In the genomic region with DNA sequence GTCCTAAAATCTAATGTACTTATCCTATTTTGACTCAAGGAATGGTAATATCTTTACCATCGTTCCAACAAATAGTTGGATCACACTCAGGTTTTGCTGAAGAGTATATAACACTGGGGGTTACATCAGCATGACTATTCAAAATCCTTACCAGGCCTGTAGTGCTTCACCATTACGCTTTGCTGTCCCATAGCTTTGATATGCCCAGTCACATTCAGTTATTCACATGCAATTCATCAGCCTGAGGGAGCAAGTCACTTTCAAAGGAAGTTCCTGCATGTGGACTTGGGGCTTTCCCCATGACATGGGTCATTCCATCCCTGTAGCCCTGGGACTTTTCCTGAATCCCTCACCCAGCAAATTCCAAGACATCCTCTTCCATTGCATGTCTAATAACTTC, we compare ENCODE assay signal across 17 cellular contexts. TPM values are rescaled to one million over a fixed set of nuclear protein-coding genes. Genes with fewer than 3 reads are reported as not detected.
DNase-seq lines count a peak whose midpoint lies in the region; ATAC-seq and TF ChIP-seq lines count a peak whose summit lies in the region.
"Had no signal": no experiment of that assay in that cellular context is flagged by ENCODE, and none has a peak within 500 bp of the region (broad histone marks: within the 10 kb centered on the region; RNA-seq: fewer than 3 reads in every experiment).

No MANE protein-coding gene starts in this region.

- CTCF ChIA-PET in IMR-90 (lab: Yijun Ruan, JAX) = interaction anchor here (1.6 kb wide), 1 partner anchor 17 kb away, joined by 3 read pairs; no protein-coding TSS in a partner anchor
- CTCF ChIA-PET in CD4-positive, alpha-beta T cell (lab: Charles Lee) = no interaction called here

- no peaks in the 10 kb centered on the region for H3K4me1 Mint-ChIP-seq in CD4-positive, alpha-beta T cell (ENCODE audit: low read depth)
- no peaks in the 10 kb centered on the region for H3K4me1 Mint-ChIP-seq in T-helper 2 cell treated with Interferon-gamma antibody and Interleukin-4, amounts not matched to agents 5 μg/mL and 100 μg/mL, for 36 hours (ENCODE audit: low read depth)

- no peak overlapping the region for H3K23ac ChIP-seq in IMR-90 (ENCODE audit: low read depth, low read length)
- no peak overlapping the region for H3K23ac ChIP-seq in mesenchymal stem cell (ENCODE audit: low read length in 2 of 2)

- H3K27ac ChIP-seq in IMR-90 (ENCODE audit: insufficient read depth, low read length) (peak overlapping the region; percentile 35; the same call in 1 of the 2 replicates), mesenchymal stem cell (ENCODE audit: low read length, poor library complexity, severe bottlenecking) (no peak overlapping the region)
- no peak overlapping the region for H3K27ac ChIP-seq in CD4-positive, alpha-beta T cell (ENCODE audit: low read depth, low read length)
- H3K27ac ChIP-seq: C4-2B had no signal

- TF ChIP-seq CTCF in IMR-90 (conservative IDR thresholded peaks at IDR 0.05; ENCODE audit: low read depth, low read length) = no peak
- no peak for TF ChIP-seq CTCF in CD4-positive, alpha-beta T cell (IDR thresholded peaks at IDR 0.05)

- in situ Hi-C loops in IMR-90 (cut with MboI; ENCODE audit: low sequenced_read_pairs) = no loop called here

- H3K27ac Mint-ChIP-seq in CD4-positive, alpha-beta T cell = no peak overlapping the region
- H3K27ac Mint-ChIP-seq in T-helper 2 cell treated with Interferon-gamma antibody and Interleukin-4, amounts not matched to agents 5 μg/mL and 100 μg/mL, for 36 hours = no peak overlapping the region

- H2BK120ac ChIP-seq in IMR-90 (ENCODE audit: low read depth, low read length) (no peak overlapping the region), mesenchymal stem cell (ENCODE audit: low read depth, low read length) (no peak overlapping the region)

- no peak overlapping the region for H3K4me3 ChIP-seq in IMR-90 (ENCODE audit: insufficient read depth, low read depth, low read length)
- no peak overlapping the region for H3K4me3 ChIP-seq in mesenchymal stem cell (ENCODE audit: insufficient read depth in 1 of 2, low read depth in 1 of 2, low read length in 2 of 2)

- no peaks in the 10 kb centered on the region for H3K36me3 Mint-ChIP-seq in CD4-positive, alpha-beta T cell (ENCODE audit: low read depth)
- no peaks in the 10 kb centered on the region for H3K36me3 Mint-ChIP-seq in T-helper 2 cell treated with Interferon-gamma antibody and Interleukin-4, amounts not matched to agents 5 μg/mL and 100 μg/mL, for 36 hours (ENCODE audit: low read depth)

- H4K8ac ChIP-seq in IMR-90 (ENCODE audit: low read depth in 2 of 2, low read length in 2 of 2) (no peak overlapping the region), mesenchymal stem cell (ENCODE audit: low read length) (no peak overlapping the region)

- no peak for TF ChIP-seq POLR2A in IMR-90 (IDR thresholded peaks at IDR 0.05; ENCODE audit: low read depth, low read length)

- no peak overlapping the region; the same call in 1 of the 2 replicates for H4K91ac ChIP-seq in IMR-90 (ENCODE audit: insufficient read depth, low read depth, low read length)
- no peak overlapping the region for H4K91ac ChIP-seq in mesenchymal stem cell (ENCODE audit: low read length)

- H3K9me3 ChIP-seq in IMR-90 (ENCODE audit: control insufficient read depth, insufficient read depth, low read length) (peaks cover 3% of the 10 kb centered on the region; the same call in 1 of the 2 replicates), mesenchymal stem cell (ENCODE audit: control insufficient read depth, low read length) (no peaks in the 10 kb centered on the region)
- no peaks in the 10 kb centered on the region for H3K9me3 ChIP-seq in CD4-positive, alpha-beta T cell (ENCODE audit: control insufficient read depth, low read length)

- H4K20me1 ChIP-seq in IMR-90 (ENCODE audit: insufficient read depth, low read length) = no peaks in the 10 kb centered on the region

- peaks cover 11% of the 10 kb centered on the region; the same call in 1 of the 2 replicates for H3K4me1 ChIP-seq in IMR-90 (ENCODE audit: control insufficient read depth, insufficient read depth, low read length)
- no peaks in the 10 kb centered on the region for H3K4me1 ChIP-seq in mesenchymal stem cell (ENCODE audit: control insufficient read depth, insufficient read depth, low read depth, low read length)
- H3K4me1 ChIP-seq: Caco-2 had no signal

- H3K36me3 ChIP-seq in IMR-90 (ENCODE audit: control insufficient read depth, insufficient read depth, low read length) (no peaks in the 10 kb centered on the region), mesenchymal stem cell (ENCODE audit: control insufficient read depth in 1 of 2, insufficient read depth in 2 of 2, low read depth in 1 of 2, low read length in 2 of 2) (no peaks in the 10 kb centered on the region)

- H2AK5ac ChIP-seq in IMR-90 (ENCODE audit: low read depth, low read length) (no peak overlapping the region), mesenchymal stem cell (ENCODE audit: low read length, severe bottlenecking) (no peak overlapping the region)

- H3K27me3 Mint-ChIP-seq in CD4-positive, alpha-beta T cell = no peaks in the 10 kb centered on the region
- H3K27me3 Mint-ChIP-seq in T-helper 2 cell treated with Interferon-gamma antibody and Interleukin-4, amounts not matched to agents 5 μg/mL and 100 μg/mL, for 36 hours (ENCODE audit: low read depth) = peaks cover 2% of the 10 kb centered on the region

- H2BK12ac ChIP-seq in mesenchymal stem cell (ENCODE audit: low read length in 2 of 2) = no peak overlapping the region

- no peak overlapping the region for H2BK5ac ChIP-seq in IMR-90 (ENCODE audit: low read depth, low read length, poor library complexity, severe bottlenecking)
- H2BK5ac ChIP-seq in mesenchymal stem cell (ENCODE audit: low read depth, low read length, poor library complexity, severe bottlenecking) = no peak overlapping the region

- no peak overlapping the region for H3K14ac ChIP-seq in IMR-90 (replicated peaks; ENCODE audit: low read depth, low read length)
- H3K14ac ChIP-seq in mesenchymal stem cell (ENCODE audit: low read length in 2 of 2) = no peak overlapping the region

- H3K27me3 ChIP-seq in IMR-90 (ENCODE audit: control insufficient read depth, insufficient read depth, low read length) = no peaks in the 10 kb centered on the region
- no peaks in the 10 kb centered on the region for H3K27me3 ChIP-seq in mesenchymal stem cell (ENCODE audit: control insufficient read depth in 1 of 2, insufficient read depth in 1 of 2, low read length in 2 of 2)
- no peaks in the 10 kb centered on the region for H3K27me3 ChIP-seq in CD4-positive, alpha-beta T cell (ENCODE audit: control insufficient read depth, insufficient read depth, low read length)

- H3K4ac ChIP-seq in IMR-90 (ENCODE audit: low read depth, low read length) (no peak overlapping the region; the same call in 1 of the 2 replicates), mesenchymal stem cell (ENCODE audit: low read depth in 1 of 2, low read length in 2 of 2) (no peak overlapping the region)

- H2BK20ac ChIP-seq in IMR-90 (ENCODE audit: low read depth, low read length) = no peak overlapping the region

- H4K5ac ChIP-seq in IMR-90 (ENCODE audit: low read depth, low read length) = peak overlapping the region; percentile 64; the same call in 1 of the 2 replicates

- H3K79me1 ChIP-seq in IMR-90 (ENCODE audit: low read depth in 1 of 2, low read length in 2 of 2) (no peaks in the 10 kb centered on the region), mesenchymal stem cell (replicated peaks; ENCODE audit: low read length, poor library complexity, severe bottlenecking) (no peaks in the 10 kb centered on the region)

- DNase-seq in Daoy (ENCODE audit: low read depth) (peak; percentile 37), IMR-90 (no peak), mesenchymal stem cell (no peak), NCI-H2171 (lab: John Stamatoyannopoulos, UW) (no peak)
- no peak for DNase-seq in stimulated activated CD4-positive, alpha-beta T cell treated with anti-CD3 and anti-CD28 coated beads, Interleukin-12 subunit alpha, Interleukin-12 subunit beta, amount 100 ng/mL, for 4 hours
- no peak for DNase-seq in CD4-positive, alpha-beta T cell
- DNase-seq in T-helper 2 cell treated with Interferon-gamma antibody and Interleukin-4, amounts not matched to agents 5 μg/mL and 100 μg/mL, for 36 hours (ENCODE audit: low spot score) = no peak
- DNase-seq: Caco-2, DMS53, KG1, NCI-H1092 treated with DMSO at 0.1 percent for 48 hours, NCI-H1694, NCI-H82, SHP77 had no signal

- H3K18ac ChIP-seq in IMR-90 (ENCODE audit: low read depth, low read length) = peak overlapping the region; percentile 52; the same call in 1 of the 2 replicates
- no peak overlapping the region for H3K18ac ChIP-seq in mesenchymal stem cell (ENCODE audit: low read depth in 1 of 2, low read length in 2 of 2)

- no peak overlapping the region for H3K56ac ChIP-seq in IMR-90 (ENCODE audit: extremely low read depth, insufficient read depth, low read length)

- H3K9ac ChIP-seq in IMR-90 (ENCODE audit: low read depth, low read length) = no peak overlapping the region
- H3K9ac ChIP-seq in mesenchymal stem cell (ENCODE audit: low read length) = peak overlapping the region; percentile 87

- no peak overlapping the region for H2AK9ac ChIP-seq in IMR-90 (replicated peaks; ENCODE audit: low read depth, low read length, poor library complexity)

- no peak overlapping the region for H3K4me3 Mint-ChIP-seq in CD4-positive, alpha-beta T cell
- no peak overlapping the region for H3K4me3 Mint-ChIP-seq in T-helper 2 cell treated with Interferon-gamma antibody and Interleukin-4, amounts not matched to agents 5 μg/mL and 100 μg/mL, for 36 hours

- H3K4me2 ChIP-seq in IMR-90 (ENCODE audit: low read depth, low read length) (no peak overlapping the region), mesenchymal stem cell (ENCODE audit: low read length, poor library complexity, severe bottlenecking) (no peak overlapping the region)

- H2BK15ac ChIP-seq in IMR-90 (ENCODE audit: low read depth, low read length) (no peak overlapping the region), mesenchymal stem cell (ENCODE audit: low read depth, poor library complexity, severe bottlenecking) (no peak overlapping the region)

- POLR2A ChIA-PET in IMR-90 (lab: Charles Lee; ENCODE audit: unreplicated experiment) = no interaction called here
- POLR2A ChIA-PET in CD4-positive, alpha-beta T cell (lab: Charles Lee) = no interaction called here

- ATAC-seq in IMR-90 (ENCODE audit: low read depth) (no peak), esophagus mucosa (peak; percentile 15)
- ATAC-seq in CD4-positive, alpha-beta T cell (ENCODE audit: poor library complexity) = no peak
- ATAC-seq: Panc1 had no signal

- no peaks in the 10 kb centered on the region for H3K9me3 Mint-ChIP-seq in CD4-positive, alpha-beta T cell
- H3K9me3 Mint-ChIP-seq in T-helper 2 cell treated with Interferon-gamma antibody and Interleukin-4, amounts not matched to agents 5 μg/mL and 100 μg/mL, for 36 hours = no peaks in the 10 kb centered on the region

- WGBS in IMR-90 (ENCODE audit: extremely low coverage in 2 of 2, insufficient read length in 1 of 2), 2 experiments = no CpG with 5 or more reads among the region's 2 CpGs
- WGBS in mesenchymal stem cell = 85% methylated on average over 2 of the region's 2 CpGs

- no TSS peak for BruUV-seq in IMR-90 (replicated peaks; lab: Mats Ljungman, UMichigan)

- TF ChIP-seq RAD21 in IMR-90 (IDR thresholded peaks at IDR 0.05; ENCODE audit: low read length) = no peak

- H3K9me1 ChIP-seq in IMR-90 (ENCODE audit: insufficient read depth, low read length) = no peaks in the 10 kb centered on the region; the same call in 1 of the 2 replicates

- dilution Hi-C loops in IMR-90 (cut with HindIII; ENCODE audit: low sequenced_read_pairs, unreplicated experiment) = no loop called here

- H2AFZ ChIP-seq in IMR-90 (replicated peaks; ENCODE audit: low read length, poor library complexity) (no peak overlapping the region), mesenchymal stem cell (ENCODE audit: low read depth, low read length) (no peak overlapping the region)

- intact Hi-C loops in IMR-90 (cut with micrococcal nuclease) = no loop called here
- intact Hi-C loops in CD4-positive, alpha-beta T cell (cut with DNase I, micrococcal nuclease) = no loop called here

RNA-seq across cellular contexts. Expression of a gene that starts 39.6 kb away (rescaled TPM):
- total RNA-seq in Daoy (2014; rRNA removed; shearing (Covaris generic)) = 0.86 and 1.4 TPM in 2 replicates
- total RNA-seq in IMR-90 (2012; rRNA removed) (0.18 and 0.28 TPM in 2 replicates), esophagus mucosa (1.6 TPM)
- 0.21 TPM in 1 of 2 replicates, not detected in the other for polyA plus RNA-seq in IMR-90 (2012; rRNA removed)
- 0.02 TPM in 1 of 2 replicates, not detected in the other for polyA plus RNA-seq in IMR-90 (2012; cell fraction: cytosol; rRNA removed)
- 0.13 TPM in 1 of 2 replicates, not detected in the other for polyA plus RNA-seq in IMR-90 (2012; cell fraction: nucleus; rRNA removed; ENCODE audit: low replicate concordance)
- 0.01 TPM for polyA plus RNA-seq in mesenchymal stem cell (2013, experiment 1 of 2)
- 0.04 TPM for polyA plus RNA-seq in mesenchymal stem cell (2013, experiment 2 of 2)
- 1 to 10 TPM in 1 of 2 experiments, under 1 TPM in 1; 0.78 to 1.3 TPM for total RNA-seq in CD4-positive, alpha-beta T cell
